4 cellular contexts compared by ENCODE assay signal in genomic region chr7:143180771-143181170, GRCh38. TPM values are rescaled to one million over a fixed set of nuclear protein-coding genes. Genes with fewer than 3 reads are reported as not detected.
"Had no signal": no experiment of that assay in that cellular context is flagged by ENCODE, and none has a peak within 500 bp of the region (broad histone marks: within the 10 kb centered on the region; RNA-seq: fewer than 3 reads in every experiment).

No MANE protein-coding gene starts in this region.

RNA-seq across cellular contexts. Expression of gene TAS2R39, which starts 2.4 kb away (rescaled TPM):
- total RNA-seq: LHCN-M2, M059J, MCF 10A, NCI-H460 had no signal

RNA-seq across cellular contexts. Expression of gene TAS2R40, which starts 41.1 kb away (rescaled TPM):
- total RNA-seq: LHCN-M2, M059J, MCF 10A, NCI-H460 had no signal

RNA-seq across cellular contexts. Expression of gene PIP, which starts 48.9 kb away (rescaled TPM):
- total RNA-seq: M059J, MCF 10A, NCI-H460 had no signal
